9 cellular contexts compared by ENCODE assay signal in the genomic region with DNA sequence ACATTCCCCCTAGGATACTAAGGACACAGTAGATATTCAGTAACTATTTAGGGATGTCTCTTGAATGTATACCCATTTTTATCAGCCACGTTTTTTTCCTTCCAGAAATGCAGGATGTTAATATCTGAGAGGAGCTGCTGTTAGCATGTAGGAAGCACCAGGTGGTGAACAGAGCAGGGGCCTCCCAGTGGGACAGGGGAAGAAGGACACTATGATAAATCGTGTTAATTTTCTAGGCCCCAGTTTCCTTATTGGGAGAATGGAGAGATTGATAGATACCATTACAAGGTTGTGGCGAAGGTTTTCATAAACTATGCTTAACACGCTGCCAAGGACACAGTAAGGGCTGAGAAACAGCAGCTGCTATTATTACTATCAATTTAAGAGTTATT. TPM values are rescaled to one million over a fixed set of nuclear protein-coding genes. Genes with fewer than 3 reads are reported as not detected.
DNase-seq lines count a peak whose midpoint lies in the region; ATAC-seq and TF ChIP-seq lines count a peak whose summit lies in the region.
"Had no signal": no experiment of that assay in that cellular context is flagged by ENCODE, and none has a peak within 500 bp of the region (broad histone marks: within the 10 kb centered on the region; RNA-seq: fewer than 3 reads in every experiment).

No MANE protein-coding gene starts in this region.

- TF ChIP-seq POLR2A in right lobe of liver (IDR thresholded peaks at IDR 0.05) (no peak), upper lobe of left lung (IDR thresholded peaks at IDR 0.05) (no peak)

- peaks cover under 1% of the 10 kb centered on the region for H3K27me3 Mint-ChIP-seq in activated T-cell treated with anti-CD3 and anti-CD28 coated beads, Interleukin-2, amount 50 U/mL, for 72 hours (ENCODE audit: low read depth)

- H3K4me3 ChIP-seq in astrocyte of the spinal cord (ENCODE audit: low read depth, low read length) (peak overlapping the region; percentile 66), right lobe of liver (peak overlapping the region; percentile 46 to 74 (median 71)), upper lobe of left lung (peak overlapping the region; percentile 50 to 91 (median 73))

- no peak for ATAC-seq in activated T-cell treated with anti-CD3 and anti-CD28 coated beads, Interleukin-2, amount 50 U/mL, for 72 hours (replicated peaks in 1 of 2)
- ATAC-seq in right lobe of liver: peak in 1 of 4 donors; percentile 9
- ATAC-seq in upper lobe of left lung (ENCODE audit: low FRiP score in 2 of 2): no peak

- H3K27ac Mint-ChIP-seq in activated T-cell treated with anti-CD3 and anti-CD28 coated beads, Interleukin-2, amount 50 U/mL, for 72 hours: no peak overlapping the region

- in situ Hi-C loops in astrocyte of the spinal cord (cut with HindIII; ENCODE audit: low sequenced_read_pairs) (no loop called here), G401 (cut with HindIII; ENCODE audit: low sequenced_read_pairs) (no loop called here)

- H3K27me3 ChIP-seq in right lobe of liver: no peaks in the 10 kb centered on the region
- H3K27me3 ChIP-seq in upper lobe of left lung: no peaks in the 10 kb centered on the region

- H3K4me1 ChIP-seq in right lobe of liver (peaks cover 0 to 5% (median 1%) of the 10 kb centered on the region in 4 donors), upper lobe of left lung (peaks cover 0 to 11% (median 7%) of the 10 kb centered on the region in 4 donors)

- WGBS in right lobe of liver (ENCODE audit: insufficient coverage, low coverage, low lambda C conversion rate, missing lambda C conversion rate): 11% methylated on average over 4 of the region's 4 CpGs
- 11 to 18% methylated on average over 4 of the region's 4 CpGs for WGBS in upper lobe of left lung, 2 donors

- H3K4me3 Mint-ChIP-seq in activated T-cell treated with anti-CD3 and anti-CD28 coated beads, Interleukin-2, amount 50 U/mL, for 72 hours: peak overlapping the region; percentile 96

- H3K4me1 Mint-ChIP-seq in activated T-cell treated with anti-CD3 and anti-CD28 coated beads, Interleukin-2, amount 50 U/mL, for 72 hours (ENCODE audit: low read depth): peaks cover 20% of the 10 kb centered on the region

- no peak for TF ChIP-seq EP300 in upper lobe of left lung (IDR thresholded peaks at IDR 0.05)

- TF ChIP-seq CTCF in astrocyte of the spinal cord (IDR thresholded peaks at IDR 0.05; ENCODE audit: low read depth, low read length) (no peak), right lobe of liver (IDR thresholded peaks at IDR 0.05) (no peak), upper lobe of left lung (IDR thresholded peaks at IDR 0.05) (no peak)

- intact Hi-C loops in right lobe of liver (cut with DNase I): no loop called here

- no peaks in the 10 kb centered on the region for H3K9me3 Mint-ChIP-seq in activated T-cell treated with anti-CD3 and anti-CD28 coated beads, Interleukin-2, amount 50 U/mL, for 72 hours

- no peaks in the 10 kb centered on the region for H3K36me3 ChIP-seq in right lobe of liver
- H3K36me3 ChIP-seq in upper lobe of left lung: no peaks in the 10 kb centered on the region

- no peaks in the 10 kb centered on the region for H3K9me3 ChIP-seq in right lobe of liver
- no peaks in the 10 kb centered on the region for H3K9me3 ChIP-seq in upper lobe of left lung

- H3K36me3 Mint-ChIP-seq in activated T-cell treated with anti-CD3 and anti-CD28 coated beads, Interleukin-2, amount 50 U/mL, for 72 hours (ENCODE audit: insufficient read depth in 2 of 2): peaks cover 0 to 1% of the 10 kb centered on the region in 2 donors

- DNase-seq in activated T-cell treated with anti-CD3 and anti-CD28 coated beads, Interleukin-2, amount 50 U/mL, for 72 hours: no peak
- no peak for DNase-seq in activated T-cell treated with anti-CD3 and anti-CD28 coated beads, Interleukin-2, amount 50 U/mL, for 1 hour
- DNase-seq in astrocyte of the spinal cord (ENCODE audit: low read depth, low spot score): no peak
- no peak for DNase-seq in right lobe of liver
- no peak for DNase-seq in upper lobe of left lung
- no peak for DNase-seq in stimulated activated CD4-positive, alpha-beta T cell treated with anti-CD3 and anti-CD28 coated beads, Interleukin-4, amount 100 ng/mL, for 4 hours
- DNase-seq in G401 (ENCODE audit: low spot score): no peak
- no peak for DNase-seq in amygdala (lab: John Stamatoyannopoulos, UW)

- H3K27ac ChIP-seq in right lobe of liver (no peak overlapping the region), upper lobe of left lung (no peak overlapping the region)

RNA-seq across cellular contexts. Expression of a gene that starts 45.4 kb away (rescaled TPM):
- not detected for total RNA-seq in activated T-cell treated with anti-CD3 and anti-CD28 coated beads, Interleukin-2, amount 50 U/mL, for 72 hours
- total RNA-seq in right lobe of liver (not detected), upper lobe of left lung (not detected)
- not detected in 2 replicates for total RNA-seq in G401 (2014; rRNA removed; shearing (Covaris generic))
- total RNA-seq: myocyte had no signal

RNA-seq across cellular contexts. Expression of a gene that starts 51.5 kb away (rescaled TPM):
- total RNA-seq in activated T-cell treated with anti-CD3 and anti-CD28 coated beads, Interleukin-2, amount 50 U/mL, for 72 hours: 100 to 1,000 TPM; 121 to 133 TPM
- total RNA-seq in right lobe of liver (10 to 100 TPM; 24.4 to 29.5 (median 26.8) TPM), upper lobe of left lung (10 to 100 TPM; 34.7 to 73.9 (median 46.1) TPM)
- 23.9 and 34.4 TPM in 2 replicates for total RNA-seq in G401 (2014; rRNA removed; shearing (Covaris generic))
